8 cellular contexts compared by ENCODE assay signal in genomic region chr11:121451982-121452608, GRCh38. TPM values are rescaled to one million over a fixed set of nuclear protein-coding genes. Genes with fewer than 3 reads are reported as not detected.
A peak's percentile ranks its signal among the peaks of the same experiment; 100 is the strongest.
DNase-seq lines count a peak whose midpoint lies in the region; ATAC-seq and TF ChIP-seq lines count a peak whose summit lies in the region.

Gene SORL1 (plus strand): TSS chr11:121452314. CDS start chr11:121452332, 18 bp downstream.

- TF ChIP-seq CTCF in astrocyte of the spinal cord (IDR thresholded peaks at IDR 0.05; ENCODE audit: low read depth, low read length) (peak; percentile 57), sigmoid colon (IDR thresholded peaks at IDR 0.05) (peak; percentile 42 to 58 (median 48))

- peak; percentile 42 for DNase-seq in DMS53 treated with DMSO at 0.1 percent for 48 hours (lab: John Stamatoyannopoulos, UW; ENCODE audit: unreplicated experiment)
- DNase-seq in KG1 (lab: John Stamatoyannopoulos, UW): peak; percentile 50
- peak; percentile 28 for DNase-seq in astrocyte of the spinal cord (ENCODE audit: low read depth, low spot score)
- peak; percentile 56 for DNase-seq in iPS DF 19.7 (ENCODE audit: low read depth, low spot score)
- peak; percentile 85 for DNase-seq in sigmoid colon
- no peak for DNase-seq in foreskin melanocyte

- peaks cover 0 to 23% (median 16%) of the 10 kb centered on the region in 4 donors for H3K4me1 ChIP-seq in sigmoid colon

- H3K27ac Mint-ChIP-seq in T-helper 1 cell treated with Interleukin-12 subunit alpha and Interleukin-12 subunit beta and Interleukin-4 antibody, amounts not matched to agents 30 μg/mL and 1 μg/mL, for 36 hours: peak within 1 kb of the TSS; percentile 94

- H3K36me3 ChIP-seq in sigmoid colon: no peaks in the 10 kb centered on the region

- no peaks in the 10 kb centered on the region for H3K27me3 ChIP-seq in sigmoid colon

- peak within 1 kb of the TSS; percentile 43 to 81 (median 73) for H3K27ac ChIP-seq in sigmoid colon

- H3K36me3 Mint-ChIP-seq in T-helper 1 cell treated with Interleukin-12 subunit alpha and Interleukin-12 subunit beta and Interleukin-4 antibody, amounts not matched to agents 30 μg/mL and 1 μg/mL, for 36 hours (ENCODE audit: low read depth): peaks cover 45% of the 10 kb centered on the region

- H3K4me3 ChIP-seq in astrocyte of the spinal cord (ENCODE audit: low read depth, low read length) (peak within 1 kb of the TSS; percentile 39), sigmoid colon (peak within 1 kb of the TSS; percentile 74 to 94 (median 82))

- in situ Hi-C loops in astrocyte of the spinal cord (cut with HindIII; ENCODE audit: low sequenced_read_pairs): no loop called here

- TF ChIP-seq EP300 in sigmoid colon (IDR thresholded peaks at IDR 0.05): no peak

- WGBS in sigmoid colon, 2 donors: 0 to 1% methylated on average over 89 of the region's 89 CpGs

- H3K4me1 Mint-ChIP-seq in T-helper 1 cell treated with Interleukin-12 subunit alpha and Interleukin-12 subunit beta and Interleukin-4 antibody, amounts not matched to agents 30 μg/mL and 1 μg/mL, for 36 hours (ENCODE audit: low read depth): peaks cover 77% of the 10 kb centered on the region

- no peaks in the 10 kb centered on the region for H3K27me3 Mint-ChIP-seq in T-helper 1 cell treated with Interleukin-12 subunit alpha and Interleukin-12 subunit beta and Interleukin-4 antibody, amounts not matched to agents 30 μg/mL and 1 μg/mL, for 36 hours (ENCODE audit: low read depth)

- no peak for TF ChIP-seq POLR2A in sigmoid colon (IDR thresholded peaks at IDR 0.05)

- peak within 1 kb of the TSS; percentile 91 for H3K4me3 Mint-ChIP-seq in T-helper 1 cell treated with Interleukin-12 subunit alpha and Interleukin-12 subunit beta and Interleukin-4 antibody, amounts not matched to agents 30 μg/mL and 1 μg/mL, for 36 hours

- peak; percentile 43 for ATAC-seq in GM21526 (IDR thresholded peaks at IDR 0.05; ENCODE audit: low FRiP score, unreplicated experiment)

- H3K9me3 ChIP-seq in sigmoid colon: no peaks in the 10 kb centered on the region

- intact Hi-C loops in sigmoid colon (cut with DNase I): loop anchor here (2.0 to 5.0 kb wide), 5 partner anchors 15 to 140 kb away; no protein-coding TSS in a partner anchor

- H3K9me3 Mint-ChIP-seq in T-helper 1 cell treated with Interleukin-12 subunit alpha and Interleukin-12 subunit beta and Interleukin-4 antibody, amounts not matched to agents 30 μg/mL and 1 μg/mL, for 36 hours: no peaks in the 10 kb centered on the region

RNA-seq across cellular contexts. Expression of gene SORL1, which starts in this region (rescaled TPM):
- total RNA-seq in sigmoid colon: 10 to 100 TPM in 3 of 4 donors, 1 to 10 TPM in 1; 8.1 to 17.1 (median 14.2) TPM
- 10 to 100 TPM in 1 of 3 donors, 1 to 10 TPM in 2; 3.2 to 19.8 (median 3.6) TPM for polyA plus RNA-seq in sigmoid colon
